ENCODE assay signal across 23 cellular contexts in genomic region chr15:72803006-72803405, GRCh38.
"Had no signal": no experiment of that assay in that cellular context is flagged by ENCODE, and none has a peak within 500 bp of the region (broad histone marks: within the 10 kb centered on the region; RNA-seq: fewer than 3 reads in every experiment).

No MANE protein-coding gene starts in this region.

- H3K4me3 ChIP-seq: colonic mucosa, esophagus squamous epithelium, gastrocnemius medialis, heart right ventricle, left lung, lower lobe of right lung, mucosa of descending colon had no signal

- ATAC-seq: effector memory CD8-positive, alpha-beta T cell; esophagus mucosa; gastrocnemius medialis; heart right ventricle; left cardiac atrium; left lung; left ventricle myocardium superior; lower lobe of right lung; mucosa of descending colon had no signal

- H3K27me3 ChIP-seq: colonic mucosa, gastrocnemius medialis had no signal

- H3K4me1 ChIP-seq: colonic mucosa, esophagus squamous epithelium, gastrocnemius medialis, heart right ventricle, left lung had no signal

- H3K27ac ChIP-seq: colonic mucosa, epithelial cell of prostate, esophagus squamous epithelium, gastrocnemius medialis, heart right ventricle, left lung, lower lobe of right lung had no signal

- H3K36me3 ChIP-seq: colonic mucosa, esophagus squamous epithelium, gastrocnemius medialis, heart right ventricle, left lung, lower lobe of right lung had no signal

- DNase-seq: colonic mucosa; cortex of kidney; effector CD8-positive, alpha-beta T cell; effector memory CD8-positive, alpha-beta T cell; endodermal cell; erythroblast; esophagus squamous epithelium; foreskin fibroblast; foreskin melanocyte; gastrocnemius medialis; glutamatergic neuron; head of caudate nucleus; heart right ventricle; hippocampal formation; left cardiac atrium; left lung; left ventricle myocardium superior; lower lobe of right lung; mesenchymal stem cell; mucosa of descending colon; naive B cell had no signal

- H3K9me3 ChIP-seq: colonic mucosa, esophagus squamous epithelium, gastrocnemius medialis, heart right ventricle, left lung, lower lobe of right lung, mucosa of descending colon had no signal
